In the genomic region with DNA sequence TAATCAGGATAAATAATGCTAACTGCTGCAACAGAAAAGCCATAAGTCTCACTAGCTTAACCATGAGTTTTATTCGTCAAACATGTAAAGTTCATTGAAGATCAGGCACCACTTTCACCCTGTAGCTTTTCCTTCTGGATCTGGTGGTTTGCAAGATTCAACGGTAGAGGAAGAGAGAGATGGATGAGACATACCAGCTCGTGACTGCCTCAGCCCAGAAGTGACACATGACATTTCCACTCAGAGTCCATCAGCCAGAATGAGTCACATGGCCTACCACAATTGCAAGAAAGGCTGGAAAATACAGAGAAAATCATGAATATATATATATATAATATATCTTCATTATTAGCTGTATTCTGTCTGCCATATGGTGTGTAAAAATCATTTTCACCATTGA, we compare ENCODE assay signal across 27 cellular contexts. TPM values are rescaled to one million over a fixed set of nuclear protein-coding genes. Genes with fewer than 3 reads are reported as not detected.
DNase-seq lines count a peak whose midpoint lies in the region; ATAC-seq, FAIRE-seq and TF ChIP-seq lines count a peak whose summit lies in the region.
"Had no signal": no experiment of that assay in that cellular context is flagged by ENCODE, and none has a peak within 500 bp of the region (broad histone marks: within the 10 kb centered on the region; RNA-seq: fewer than 3 reads in every experiment).

No MANE protein-coding gene starts in this region.

- CTCF ChIA-PET in A549 (lab: Yijun Ruan, JAX), result no interaction called here
- CTCF ChIA-PET in GM10248 (lab: Yijun Ruan, JAX), result interaction anchor here (1.7 kb wide), 1 partner anchor 19 kb away, joined by 5 read pairs; no protein-coding TSS in a partner anchor

- 0 out of 6 replicates have a peak, but pooled peaks of 1 of the 2 experiments have one; percentile 50 for ATAC-seq in A549
- ATAC-seq: heart left ventricle; lower lobe of right lung; natural killer cell treated with Interleukin-12 subunit alpha and Interleukin-12 subunit beta and Interleukin-15 and Interleukin-18, amount 100 ng/mL, for 72 hours; stimulated activated naive CD8-positive, alpha-beta T cell treated with anti-CD3 and anti-CD28 coated beads, Interleukin-15, amount 100 ng/mL, for 72 hours had no signal

- WGBS in A549 (ENCODE audit: missing lambda C conversion rate), result 40% methylated on average over 3 of the region's 3 CpGs
- 61 to 84% (median 82%) methylated on average over 3 of the region's 3 CpGs for WGBS in adrenal gland, 4 donors

- H3K9me3 ChIP-seq in A549, result no peaks in the 10 kb centered on the region
- no peaks in the 10 kb centered on the region for H3K9me3 ChIP-seq in adrenal gland (replicated peaks in 1 of 3)
- H3K9me3 ChIP-seq: heart left ventricle, lower lobe of right lung, thyroid gland, vagina had no signal

- H3K4me2 ChIP-seq in A549, result no peak overlapping the region

- TF ChIP-seq POLR2A in A549 (IDR thresholded peaks at IDR 0.05; ENCODE audit: low read length), result no peak
- no peak for TF ChIP-seq POLR2A in adrenal gland (IDR thresholded peaks at IDR 0.05)

- POLR2A ChIA-PET in A549 (lab: Yijun Ruan, JAX), result no interaction called here
- POLR2A ChIA-PET in GM10248 (lab: Yijun Ruan, JAX), result no interaction called here

- DNase-seq in A549 (ENCODE audit: low read depth in 1 of 2, low spot score in 1 of 2), result no peak
- peak; percentile 76 for DNase-seq in ELR (ENCODE audit: low read depth)
- DNase-seq in SK-MEL-5 (ENCODE audit: low read depth, low spot score), result peak; percentile 28
- DNase-seq in foreskin melanocyte, result peak; percentile 44
- no peak for DNase-seq in adrenal gland
- DNase-seq in effector CD4-positive, alpha-beta T cell, result no peak
- no peak for DNase-seq in activated CD8-positive, alpha-beta memory T cell treated with anti-CD3 and anti-CD28 coated beads, Interleukin-2, amount 50 U/mL, for 48 hours
- DNase-seq in GM10248 (ENCODE audit: extremely low spot score), result no peak
- DNase-seq: ACHN; activated effector memory CD4-positive, alpha-beta T cell treated with anti-CD3 and anti-CD28 coated beads, Interleukin-2, amount 50 U/mL, for 16 hours; activated naive CD8-positive, alpha-beta T cell treated with anti-CD3 and anti-CD28 coated beads for 36 hours; activated T-cell treated with anti-CD3 and anti-CD28 coated beads, Interleukin-2, amount 50 U/mL, for 1 hour; Calu3; dermis blood vessel endothelial cell; heart left ventricle; kidney glomerular epithelial cell; lower lobe of right lung; NCI-H2081; stimulated activated naive CD8-positive, alpha-beta T cell treated with anti-CD3 and anti-CD28 coated beads, Interleukin-15, amount 100 ng/mL, for 72 hours; thyroid gland had no signal

- H3K27me3 ChIP-seq in adrenal gland, result no peaks in the 10 kb centered on the region
- H3K27me3 ChIP-seq: heart left ventricle, thyroid gland, vagina had no signal

- H3K36me3 ChIP-seq in adrenal gland (replicated peaks in 1 of 2), result no peaks in the 10 kb centered on the region
- H3K36me3 ChIP-seq: heart left ventricle, lower lobe of right lung, thyroid gland, vagina had no signal

- FAIRE-seq in A549 (lab: Jason Lieb, UNC), result no peak
- FAIRE-seq: astrocyte, GM12892, H1 had no signal

- TF ChIP-seq RAD21 in A549 (conservative IDR thresholded peaks at IDR 0.05 in 1 of 2, IDR thresholded peaks at IDR 0.05 in 1 of 2), result no peak

- H3K4me1 ChIP-seq in A549 (no peaks in the 10 kb centered on the region), adrenal gland (replicated peaks in 1 of 2) (no peaks in the 10 kb centered on the region)
- H3K4me1 ChIP-seq: lower lobe of right lung, vagina had no signal

- in situ Hi-C loops in SK-MEL-5 (cut with HindIII; ENCODE audit: low pct_unique_long_range_greater_than_20kb, low sequenced_read_pairs), result no loop called here

- intact Hi-C loops in adrenal gland (cut with DNase I), result no loop called here

- no peak for TF ChIP-seq CTCF in A549 (IDR thresholded peaks at IDR 0.05)
- TF ChIP-seq CTCF in adrenal gland (IDR thresholded peaks at IDR 0.05), result no peak
- no peak for TF ChIP-seq CTCF in GM10248 (IDR thresholded peaks at IDR 0.05; ENCODE audit: control extremely low read depth, extremely low read depth, low read depth, missing control alignments)

- H3K4me3 ChIP-seq in A549 (no peak overlapping the region), adrenal gland (no peak overlapping the region)
- H3K4me3 ChIP-seq: heart left ventricle, lower lobe of right lung, skin epidermis, thyroid gland, vagina had no signal

- no peak overlapping the region for H3K27ac ChIP-seq in A549
- H3K27ac ChIP-seq in adrenal gland, result no peak overlapping the region
- H3K27ac ChIP-seq: C4-2B, heart left ventricle, lower lobe of right lung, skin epidermis, thyroid gland, vagina had no signal

- TF ChIP-seq EP300 in A549 (IDR thresholded peaks at IDR 0.05), result no peak

TF ChIP-seq in A549, 52 proteins besides CTCF, POLR2A, EP300 and RAD21:
- no peak for TF ChIP-seq HOXB5 (CRISPR knock-in tag; IDR thresholded peaks at IDR 0.05)
- TF ChIP-seq, protein P1, sequence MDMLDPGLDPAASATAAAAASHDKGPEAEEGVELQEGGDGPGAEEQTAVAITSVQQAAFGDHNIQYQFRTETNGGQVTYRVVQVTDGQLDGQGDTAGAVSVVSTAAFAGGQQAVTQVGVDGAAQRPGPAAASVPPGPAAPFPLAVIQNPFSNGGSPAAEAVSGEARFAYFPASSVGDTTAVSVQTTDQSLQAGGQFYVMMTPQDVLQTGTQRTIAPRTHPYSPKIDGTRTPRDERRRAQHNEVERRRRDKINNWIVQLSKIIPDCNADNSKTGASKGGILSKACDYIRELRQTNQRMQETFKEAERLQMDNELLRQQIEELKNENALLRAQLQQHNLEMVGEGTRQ (IDR thresholded peaks at IDR 0.05), result peak; percentile 42; the same call in 1 of the 2 replicates

RNA-seq across cellular contexts. Expression of gene SPTLC3, which starts 29.0 kb away (rescaled TPM):
- polyA plus RNA-seq in A549 (2011; rRNA removed), result 0.54 and 0.57 TPM in 2 replicates
- under 0.01 and 0.05 TPM in 2 replicates for polyA plus RNA-seq in A549 (2012; cell fraction: cytosol; rRNA removed)
- 0.12 TPM in 1 of 2 replicates, not detected in the other for polyA plus RNA-seq in A549 (2012; cell fraction: nucleus; rRNA removed)
- 0.04 to 0.18 TPM (median 0.10 TPM) in 3 replicates for polyA plus RNA-seq in A549 (2017; fragmentation: RNase III; extraction: RNeasy Plus Mini Kit Qiagen cat#74134 plus additional on column Dnase treatment)
- 0.39 and 0.74 TPM in 2 replicates for polyA minus RNA-seq in A549 (2011; rRNA and poly(A)+ RNA removed)
- total RNA-seq in SK-MEL-5 (2014; rRNA removed; shearing (Covaris generic)), result 1.7 and 2.0 TPM in 2 replicates
- 0.18 and 0.47 TPM in 2 replicates for polyA plus RNA-seq in SK-MEL-5 (2015; cell fraction: cytosol; rRNA removed)
- polyA plus RNA-seq in SK-MEL-5 (2015; cell fraction: nucleus; rRNA removed), result 0.05 and 1.0 TPM in 2 replicates
- 10 to 100 TPM in 3 of 8 donors, 1 to 10 TPM in 5; 3.0 to 15.7 (median 8.7) TPM for total RNA-seq in adrenal gland
- polyA plus RNA-seq in adrenal gland, result 1 to 10 TPM; 1.4 to 9.1 (median 2.2) TPM
- total RNA-seq: natural killer cell treated with Interleukin-12 subunit alpha and Interleukin-12 subunit beta and Interleukin-15 and Interleukin-18, amount 100 ng/mL, for 72 hours had no signal

Comparison
In these comparisons a context has a peak if more than half of its experiments do, and no peak if none do; other contexts are left out.
1. DNase-seq: peak in ELR (single experiment), SK-MEL-5 (single experiment) and foreskin melanocyte (single experiment); none in A549 (0 of 2), adrenal gland (0 of 7), effector CD4-positive, alpha-beta T cell (single experiment), activated CD8-positive, alpha-beta memory T cell treated with anti-CD3 and anti-CD28 coated beads, Interleukin-2, amount 50 U/mL, for 48 hours (single experiment) and GM10248 (single experiment).